ENCODE assay signal across 8 cellular contexts in genomic region chr18:26089247-26090129, GRCh38. TPM values are rescaled to one million over a fixed set of nuclear protein-coding genes. Genes with fewer than 3 reads are reported as not detected.
DNase-seq lines count a peak whose midpoint lies in the region; ATAC-seq and TF ChIP-seq lines count a peak whose summit lies in the region.

No MANE protein-coding gene starts in this region.

- no peak for TF ChIP-seq EP300 in upper lobe of left lung (IDR thresholded peaks at IDR 0.05)

- ATAC-seq in GM18909 (IDR thresholded peaks at IDR 0.05; ENCODE audit: poor library complexity, unreplicated experiment) = peak; percentile 8
- ATAC-seq in HG03520 (IDR thresholded peaks at IDR 0.05; ENCODE audit: unreplicated experiment) = peak; percentile 8
- ATAC-seq in RWPE2 (ENCODE audit: low read depth) = peak; percentile 1; the same call in 2 of the 3 replicates
- no peak for ATAC-seq in upper lobe of left lung (ENCODE audit: low FRiP score in 2 of 2)

- H3K56ac ChIP-seq in mesendoderm (ENCODE audit: low read length) = peak overlapping the region; percentile 98

- H3K27ac ChIP-seq in BLaER1 = peak overlapping the region; percentile 99
- peak overlapping the region; percentile 80 for H3K27ac ChIP-seq in RWPE2 (ENCODE audit: poor library complexity, severe bottlenecking)
- H3K27ac ChIP-seq in mesendoderm (ENCODE audit: low read depth, low read length) = peak overlapping the region; percentile 98
- H3K27ac ChIP-seq in upper lobe of left lung = peak overlapping the region; percentile 95 to 99 (median 98)

- WGBS in mesendoderm (ENCODE audit: extremely low coverage, insufficient coverage, low lambda C conversion rate) = no CpG with 5 or more reads among the region's 36 CpGs
- 1 to 5% methylated on average over 17 to 24 of the region's 36 CpGs for WGBS in upper lobe of left lung, 2 donors

- peaks cover 34% of the 10 kb centered on the region for H4K20me1 ChIP-seq in BLaER1

- H3K4me1 ChIP-seq in BLaER1 (peaks cover 30% of the 10 kb centered on the region), RWPE2 (ENCODE audit: insufficient read depth, poor library complexity, severe bottlenecking) (peaks cover 9% of the 10 kb centered on the region), mesendoderm (ENCODE audit: control insufficient read depth, low read depth, low read length) (no peaks in the 10 kb centered on the region), upper lobe of left lung (peaks cover 16 to 26% (median 18%) of the 10 kb centered on the region in 4 donors)

- no peak overlapping the region for H2BK15ac ChIP-seq in mesendoderm (replicated peaks; ENCODE audit: low read depth)

- peak overlapping the region; percentile 93 for H3K4me3 ChIP-seq in BLaER1
- H3K4me3 ChIP-seq in RWPE2 (ENCODE audit: severe bottlenecking) = peak overlapping the region; percentile 76
- H3K4me3 ChIP-seq in mesendoderm (ENCODE audit: low read length) = peak overlapping the region; percentile 98
- H3K4me3 ChIP-seq in upper lobe of left lung = peak overlapping the region; percentile 69 to 96 (median 77)

- H3K4me2 ChIP-seq in BLaER1 (peak overlapping the region; percentile 88), mesendoderm (ENCODE audit: low read length) (peak overlapping the region; percentile 76)

- H3K36me3 ChIP-seq in BLaER1 (peaks cover 23% of the 10 kb centered on the region), RWPE2 (ENCODE audit: low read depth) (peaks cover 38% of the 10 kb centered on the region), mesendoderm (ENCODE audit: control insufficient read depth, insufficient read depth, low read length) (no peaks in the 10 kb centered on the region), upper lobe of left lung (peaks cover 0 to 22% (median 5%) of the 10 kb centered on the region in 4 donors)

- peak overlapping the region; percentile 59 for H3K4ac ChIP-seq in mesendoderm (ENCODE audit: low read depth, low read length)

- H3K18ac ChIP-seq in mesendoderm (ENCODE audit: low read length) = peak overlapping the region; percentile 42

- in situ Hi-C loops in GM13976 (cut with MboI; ENCODE audit: low sequenced_read_pairs, unreplicated experiment) = no loop called here

- H2BK120ac ChIP-seq in mesendoderm (ENCODE audit: low read depth, low read length) = no peak overlapping the region

- H3K23ac ChIP-seq in mesendoderm (ENCODE audit: low read length) = peak overlapping the region; percentile 29

- DNase-seq in RWPE2 (ENCODE audit: low spot score) (no peak), dermis blood vessel endothelial cell (peak; percentile 56), mesendoderm (peak; percentile 82), upper lobe of left lung (no peak), GM13976 (ENCODE audit: low spot score) (no peak)

- TF ChIP-seq POLR2A in upper lobe of left lung (IDR thresholded peaks at IDR 0.05) = no peak

- no peaks in the 10 kb centered on the region for H3K27me3 ChIP-seq in BLaER1
- H3K27me3 ChIP-seq in RWPE2 (ENCODE audit: insufficient read depth, poor library complexity, severe bottlenecking) = no peaks in the 10 kb centered on the region
- H3K27me3 ChIP-seq in mesendoderm (ENCODE audit: insufficient read depth, low read length, poor library complexity) = no peaks in the 10 kb centered on the region
- H3K27me3 ChIP-seq in upper lobe of left lung = no peaks in the 10 kb centered on the region

- H2BK5ac ChIP-seq in mesendoderm (ENCODE audit: low read length) = peak overlapping the region; percentile 50

- H3K79me2 ChIP-seq in mesendoderm (ENCODE audit: control insufficient read depth, insufficient read depth, low read length) = peaks cover 28% of the 10 kb centered on the region

- H3K79me1 ChIP-seq in mesendoderm (ENCODE audit: low read length) = peaks cover 3% of the 10 kb centered on the region

- H2AK5ac ChIP-seq in mesendoderm (ENCODE audit: low read length) = no peak overlapping the region

- no peak overlapping the region for H4K5ac ChIP-seq in mesendoderm (ENCODE audit: low read length)

- TF ChIP-seq CTCF in RWPE2 (IDR thresholded peaks at IDR 0.05; ENCODE audit: poor library complexity, severe bottlenecking) = no peak
- no peak for TF ChIP-seq CTCF in upper lobe of left lung (IDR thresholded peaks at IDR 0.05)
- TF ChIP-seq CTCF in GM13976 (IDR thresholded peaks at IDR 0.05; ENCODE audit: borderline replicate concordance, control extremely low read depth, extremely low read depth, insufficient read depth, missing control alignments) = no peak

- no peak overlapping the region for H4K8ac ChIP-seq in mesendoderm (ENCODE audit: low read depth, low read length)

- H3K9me3 ChIP-seq in BLaER1 = no peaks in the 10 kb centered on the region
- H3K9me3 ChIP-seq in RWPE2 (ENCODE audit: severe bottlenecking) = no peaks in the 10 kb centered on the region
- no peaks in the 10 kb centered on the region for H3K9me3 ChIP-seq in upper lobe of left lung

- H3K9ac ChIP-seq in BLaER1 = peak overlapping the region; percentile 97
- peak overlapping the region; percentile 96 for H3K9ac ChIP-seq in mesendoderm (ENCODE audit: low read length)

RNA-seq across cellular contexts. Expression of gene SS18, which starts 0.9 kb away (rescaled TPM):
- 84.9 and 97.9 TPM in 2 replicates for total RNA-seq in dermis blood vessel endothelial cell
- polyA plus RNA-seq in mesendoderm (2013, experiment 1 of 2) = 82.4 TPM
- 82.3 TPM for polyA plus RNA-seq in mesendoderm (2013, experiment 2 of 2)
- total RNA-seq in upper lobe of left lung = 100 to 1,000 TPM in 1 of 6 donors, 10 to 100 TPM in 5; 49.6 to 122 (median 91.8) TPM

RNA-seq across cellular contexts. Expression of gene PSMA8, which starts 44.2 kb away (rescaled TPM):
- not detected in 2 replicates for total RNA-seq in dermis blood vessel endothelial cell
- polyA plus RNA-seq in mesendoderm (2013, experiment 1 of 2) = 0.18 TPM
- polyA plus RNA-seq in mesendoderm (2013, experiment 2 of 2) = 0.13 TPM
- total RNA-seq in upper lobe of left lung = 1 to 10 TPM in 1 of 6 donors, not detected in 5; 1.3 TPM

Comparison
In these comparisons a context has a peak if more than half of its experiments do, and no peak if none do; other contexts are left out.
1. ATAC-seq: peak in GM18909 (single experiment), HG03520 (single experiment) and RWPE2 (single experiment); none in upper lobe of left lung (0 of 2).
2. DNase-seq: peak in dermis blood vessel endothelial cell (single experiment) and mesendoderm (single experiment); none in RWPE2 (single experiment), upper lobe of left lung (0 of 2) and GM13976 (single experiment).
3. Peak in every context shown above with its lines, with median percentiles within 50 percentile points of each other: H3K27ac ChIP-seq and H3K4me3 ChIP-seq.